Comparison of ENCODE assay signal across 1 cellular context in genomic region chr11:65899356-65900124, GRCh38.
A peak's percentile ranks its signal among the peaks of the same experiment; 100 is the strongest.
TF ChIP-seq lines count a peak whose summit lies in the region.

No MANE protein-coding gene starts in this region.

TF ChIP-seq in K562, 482 proteins besides CTCF, POLR2A, EP300 and RAD21 (continued from another document and continues in another):
- TF ChIP-seq STAT6 (CRISPR knock-in tag; IDR thresholded peaks at IDR 0.05) (0 out of 2 replicates have a peak, but pooled peaks have one; percentile 61), ZNF785 (CRISPR knock-in tag; IDR thresholded peaks at IDR 0.05) (no peak), JUND (IDR thresholded peaks at IDR 0.05; ENCODE audit: borderline replicate concordance, low read depth, low read length) (peak; percentile 97), JUND (tag; IDR thresholded peaks at IDR 0.05; ENCODE audit: borderline replicate concordance, low read depth, low read length) (peak; percentile 93; the same call in 1 of the 3 replicates), PRMT5 (CRISPR knock-in tag; IDR thresholded peaks at IDR 0.05) (no peak), ZNF133 (CRISPR knock-in tag; IDR thresholded peaks at IDR 0.05) (no peak), CGGBP1 (CRISPR knock-in tag; IDR thresholded peaks at IDR 0.05) (no peak), ZNF644 (tag; IDR thresholded peaks at IDR 0.05; ENCODE audit: low read depth) (no peak), BCOR (IDR thresholded peaks at IDR 0.05) (peak; percentile 57; the same call in 1 of the 2 replicates), ZNF76 (CRISPR knock-in tag; IDR thresholded peaks at IDR 0.05; ENCODE audit: borderline replicate concordance) (no peak), GTF3C2 (IDR thresholded peaks at IDR 0.05; ENCODE audit: borderline replicate concordance, extremely low read depth, insufficient read length) (no peak), SETDB1 (IDR thresholded peaks at IDR 0.05; ENCODE audit: low read length) (no peak), ZNF184 (CRISPR knock-in tag; IDR thresholded peaks at IDR 0.05) (no peak), GTF2B (IDR thresholded peaks at IDR 0.05; ENCODE audit: extremely low read depth, insufficient read length) (no peak), DNMT1 (IDR thresholded peaks at IDR 0.05) (no peak), LCOR (CRISPR knock-in tag; IDR thresholded peaks at IDR 0.05) (peak; percentile 74; the same call in 1 of the 2 replicates), ZNF140 (CRISPR knock-in tag; IDR thresholded peaks at IDR 0.05) (no peak), ID3 (CRISPR knock-in tag; IDR thresholded peaks at IDR 0.05) (no peak), ID3 (tag; IDR thresholded peaks at IDR 0.05) (peak; percentile 67; the same call in 1 of the 2 replicates), KAT7 (CRISPR knock-in tag; IDR thresholded peaks at IDR 0.05; ENCODE audit: borderline replicate concordance) (peak; percentile 100), RBM39 (optimal IDR thresholded peaks at IDR 0.05; ENCODE audit: low read depth, low read length) (peak; percentile 87), TEAD4 (IDR thresholded peaks at IDR 0.05; ENCODE audit: low read length) (no peak), TEAD4 (CRISPR knock-in tag; IDR thresholded peaks at IDR 0.05; ENCODE audit: borderline replicate concordance) (no peak), MAZ (CRISPR knock-in tag; conservative IDR thresholded peaks at IDR 0.05 in 1 of 2, IDR thresholded peaks at IDR 0.05 in 1 of 2) (peak; percentile 80 to 87), ZNF143 (CRISPR knock-in tag; IDR thresholded peaks at IDR 0.05) (no peak), MLLT1 (IDR thresholded peaks at IDR 0.05) (peak; percentile 75 to 78), HMGN3 (IDR thresholded peaks at IDR 0.05; ENCODE audit: borderline replicate concordance, extremely low read depth, insufficient read length, low read depth, low read length) (peak; percentile 95), ZBTB49 (CRISPR knock-in tag; IDR thresholded peaks at IDR 0.05; ENCODE audit: borderline replicate concordance) (no peak), SRF (CRISPR knock-in tag; IDR thresholded peaks at IDR 0.05) (peak in 1 of 2 experiments; percentile 77; a peak in 2 of 4 replicates), FOXJ3 (CRISPR knock-in tag; IDR thresholded peaks at IDR 0.05) (no peak), MEF2D (tag; conservative IDR thresholded peaks at IDR 0.05; ENCODE audit: low read depth) (0 out of 2 replicates have a peak, but pooled peaks have one; percentile 24), CREB5 (CRISPR knock-in tag; IDR thresholded peaks at IDR 0.05) (no peak), ATF3 (IDR thresholded peaks at IDR 0.05) (peak; percentile 95), ATF3 (CRISPR knock-in tag; conservative IDR thresholded peaks at IDR 0.05) (peak; percentile 96; the same call in 1 of the 2 replicates), ZNF79 (CRISPR knock-in tag; IDR thresholded peaks at IDR 0.05; ENCODE audit: low read depth) (no peak), ZNF431 (CRISPR knock-in tag; IDR thresholded peaks at IDR 0.05) (0 out of 2 replicates have a peak, but pooled peaks have one; percentile 53), FOXP4 (CRISPR knock-in tag; IDR thresholded peaks at IDR 0.05; ENCODE audit: borderline replicate concordance) (peak; percentile 21; the same call in 1 of the 2 replicates), CXXC5 (CRISPR knock-in tag; IDR thresholded peaks at IDR 0.05) (peak; percentile 91), KDM1A (IDR thresholded peaks at IDR 0.05) (no peak), ZNF75A (CRISPR knock-in tag; IDR thresholded peaks at IDR 0.05) (no peak), ZNF384 (IDR thresholded peaks at IDR 0.05; ENCODE audit: low read depth, low read length) (no peak), HMG20B (CRISPR knock-in tag; IDR thresholded peaks at IDR 0.05) (no peak), ZNF239 (CRISPR knock-in tag; IDR thresholded peaks at IDR 0.05) (no peak), NCOA2 (IDR thresholded peaks at IDR 0.05; ENCODE audit: partially characterized antibody in 2 of 2) (no peak), ZNF780A (CRISPR knock-in tag; IDR thresholded peaks at IDR 0.05) (no peak), NR0B1 (IDR thresholded peaks at IDR 0.05; ENCODE audit: partially characterized antibody) (no peak), IRF1 (CRISPR knock-in tag; IDR thresholded peaks at IDR 0.05; ENCODE audit: borderline replicate concordance) (no peak)
